ENCODE assay signal across 1 cellular context in genomic region chr11:32858731-32859130, GRCh38.
TF ChIP-seq lines count a peak whose summit lies in the region.

No MANE protein-coding gene starts in this region.

TF ChIP-seq in WTC11, 78 proteins besides CTCF, POLR2A, EP300 and RAD21:
- TF ChIP-seq CREM (CRISPR knock-in tag; IDR thresholded peaks at IDR 0.05) (no peak), NR1H2 (CRISPR knock-in tag; IDR thresholded peaks at IDR 0.05) (no peak)
- TF ChIP-seq, protein P1, sequence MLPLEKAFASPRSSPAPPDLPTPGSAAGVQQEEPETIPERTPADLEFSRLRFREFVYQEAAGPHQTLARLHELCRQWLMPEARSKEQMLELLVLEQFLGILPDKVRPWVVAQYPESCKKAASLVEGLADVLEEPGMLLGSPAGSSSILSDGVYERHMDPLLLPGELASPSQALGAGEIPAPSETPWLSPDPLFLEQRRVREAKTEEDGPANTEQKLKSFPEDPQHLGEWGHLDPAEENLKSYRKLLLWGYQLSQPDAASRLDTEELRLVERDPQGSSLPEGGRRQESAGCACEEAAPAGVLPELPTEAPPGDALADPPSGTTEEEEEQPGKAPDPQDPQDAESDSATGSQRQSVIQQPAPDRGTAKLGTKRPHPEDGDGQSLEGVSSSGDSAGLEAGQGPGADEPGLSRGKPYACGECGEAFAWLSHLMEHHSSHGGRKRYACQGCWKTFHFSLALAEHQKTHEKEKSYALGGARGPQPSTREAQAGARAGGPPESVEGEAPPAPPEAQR (CRISPR knock-in tag; IDR thresholded peaks at IDR 0.05), result no peak
